Comparison of ENCODE assay signal across 7 cellular contexts in the genomic region with DNA sequence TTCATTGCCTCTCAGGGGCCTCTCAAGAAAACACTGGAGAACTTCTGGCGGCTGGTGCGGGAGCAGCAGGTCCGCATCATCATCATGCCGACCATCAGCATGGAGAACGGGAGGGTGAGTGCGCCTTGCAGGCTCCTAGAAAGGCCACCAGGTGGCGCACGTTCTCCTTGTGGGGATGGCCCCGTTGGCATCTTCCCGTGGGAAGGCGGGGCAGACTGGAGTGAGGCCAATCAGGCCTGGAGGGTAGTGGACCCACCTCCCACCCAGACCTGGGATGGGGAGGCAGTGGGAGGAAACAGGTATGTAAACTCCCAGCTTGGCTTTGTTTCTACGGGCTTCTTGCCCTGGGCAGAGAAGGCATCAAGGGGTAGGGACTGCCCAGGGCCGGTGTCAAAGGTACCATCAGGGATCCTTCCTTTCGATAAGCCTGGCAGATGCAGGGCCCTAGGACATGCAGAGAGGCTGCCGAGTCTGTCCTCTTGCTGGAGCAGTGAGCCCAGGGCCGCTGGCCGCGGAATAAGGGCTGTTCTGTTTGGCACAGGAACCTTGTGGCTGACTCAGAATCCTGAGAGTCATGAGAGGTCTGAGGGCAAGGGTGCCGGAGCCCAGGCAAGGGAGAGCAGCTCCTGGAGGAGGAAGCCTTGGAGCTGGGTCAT. TPM values are rescaled to one million over a fixed set of nuclear protein-coding genes. Genes with fewer than 3 reads are reported as not detected.
DNase-seq lines count a peak whose midpoint lies in the region; ATAC-seq and TF ChIP-seq lines count a peak whose summit lies in the region.

No MANE protein-coding gene starts in this region.

- intact Hi-C loops in activated CD4-positive, alpha-beta T cell treated with anti-CD3 and anti-CD28 coated beads for 36 hours (cut with DNase I, micrococcal nuclease), result loop anchor here (1.0 to 10.0 kb wide), 5 partner anchors 111 to 657 kb away; partner anchors contain the start of gene IARS1 (in 1 of the 2)

- TF ChIP-seq CTCF in GM13977 (IDR thresholded peaks at IDR 0.05; ENCODE audit: extremely low read depth, insufficient read depth, missing control alignments) (peak; percentile 94), chondrocyte (IDR thresholded peaks at IDR 0.05) (peak; percentile 100)

- CTCF ChIA-PET in activated CD4-positive, alpha-beta T cell treated with anti-CD3 and anti-CD28 coated beads for 36 hours (lab: Charles Lee), result interaction anchor here (0.8 to 1.8 kb wide), 5 partner anchors 14 to 657 kb away, joined by 3 to 6 read pairs (median 3); no protein-coding TSS in a partner anchor

- peak; percentile 67 for ATAC-seq in HG03175 (IDR thresholded peaks at IDR 0.05; ENCODE audit: unreplicated experiment)
- ATAC-seq in activated CD4-positive, alpha-beta T cell treated with anti-CD3 and anti-CD28 coated beads for 36 hours, result peak; percentile 92
- peak; percentile 91 for ATAC-seq in left lobe of liver

- peaks cover 3% of the 10 kb centered on the region for H3K9me3 Mint-ChIP-seq in activated CD4-positive, alpha-beta T cell treated with anti-CD3 and anti-CD28 coated beads for 36 hours (ENCODE audit: low read depth)
- peaks cover 8% of the 10 kb centered on the region for H3K9me3 Mint-ChIP-seq in chondrocyte (ENCODE audit: low read depth)

- H3K27me3 Mint-ChIP-seq in activated CD4-positive, alpha-beta T cell treated with anti-CD3 and anti-CD28 coated beads for 36 hours, result peaks cover 22% of the 10 kb centered on the region
- H3K27me3 Mint-ChIP-seq in chondrocyte (ENCODE audit: low read depth), result no peaks in the 10 kb centered on the region

- peaks cover 4% of the 10 kb centered on the region for H3K4me1 Mint-ChIP-seq in activated CD4-positive, alpha-beta T cell treated with anti-CD3 and anti-CD28 coated beads for 36 hours
- H3K4me1 Mint-ChIP-seq in chondrocyte (ENCODE audit: low read depth), result peaks cover 14% of the 10 kb centered on the region

- H3K4me3 Mint-ChIP-seq in activated CD4-positive, alpha-beta T cell treated with anti-CD3 and anti-CD28 coated beads for 36 hours, result peak overlapping the region; percentile 15
- H3K4me3 Mint-ChIP-seq in chondrocyte (ENCODE audit: unreplicated experiment), result peak overlapping the region; percentile 61

- H3K27ac Mint-ChIP-seq in activated CD4-positive, alpha-beta T cell treated with anti-CD3 and anti-CD28 coated beads for 36 hours, result no peak overlapping the region
- H3K27ac Mint-ChIP-seq in chondrocyte (ENCODE audit: unreplicated experiment), result peak overlapping the region; percentile 92

- DNase-seq in GM13977 (ENCODE audit: low spot score), result peak; percentile 80
- DNase-seq in NCI-H510A (lab: John Stamatoyannopoulos, UW), result peak; percentile 73
- DNase-seq in activated CD4-positive, alpha-beta T cell treated with anti-CD3 and anti-CD28 coated beads for 36 hours, result peak; percentile 91
- DNase-seq in chondrocyte (ENCODE audit: low spot score), result no peak
- peak; percentile 76 for DNase-seq in left lobe of liver (ENCODE audit: low spot score)
- peak; percentile 68 to 79 for DNase-seq in stimulated activated CD4-positive, alpha-beta T cell treated with anti-CD3 and anti-CD28 coated beads, Interleukin-4, amount 100 ng/mL, for 48 hours (ENCODE audit: low read depth in 2 of 2)

- POLR2A ChIA-PET in activated CD4-positive, alpha-beta T cell treated with anti-CD3 and anti-CD28 coated beads for 36 hours (lab: Charles Lee), result no interaction called here

- H3K36me3 Mint-ChIP-seq in activated CD4-positive, alpha-beta T cell treated with anti-CD3 and anti-CD28 coated beads for 36 hours (ENCODE audit: low read depth), result peaks cover 1% of the 10 kb centered on the region
- H3K36me3 Mint-ChIP-seq in chondrocyte (ENCODE audit: low read depth), result no peaks in the 10 kb centered on the region

- in situ Hi-C loops in GM13977 (cut with MboI; ENCODE audit: low pct_unique_long_range_greater_than_20kb, low sequenced_read_pairs, unreplicated experiment), result loop anchor here (10.0 to 25.0 kb wide), 4 partner anchors 131 to 653 kb away; no protein-coding TSS in a partner anchor

RNA-seq across cellular contexts. Expression of gene SPTLC1, which starts 18.9 kb away (rescaled TPM):
- total RNA-seq in activated CD4-positive, alpha-beta T cell treated with anti-CD3 and anti-CD28 coated beads for 36 hours, result 10 to 100 TPM; 45.9 to 46.6 TPM
- total RNA-seq in chondrocyte (84.1 to 98.1 TPM (median 88.9 TPM) in 3 replicates), left lobe of liver (11.6 TPM)
